In genomic region chr12:4174417-4174816, GRCh38 we compare ENCODE assay signal across 22 cellular contexts.
"Had no signal": no experiment of that assay in that cellular context is flagged by ENCODE, and none has a peak within 500 bp of the region (broad histone marks: within the 10 kb centered on the region; RNA-seq: fewer than 3 reads in every experiment).

No MANE protein-coding gene starts in this region.

- FAIRE-seq: frontal cortex had no signal

- H3K4me3 Mint-ChIP-seq: activated naive CD4-positive, alpha-beta T cell treated with anti-CD3 and anti-CD28 coated beads for 36 hours; dendritic cell treated with granulocyte-macrophage colony-stimulating factor and Interleukin-4, amounts not matched to agents 40 ng/mL and 50 ng/mL, for 4 days; effector memory CD8-positive, alpha-beta T cell; neural crest cell had no signal

- H3K27ac Mint-ChIP-seq: activated naive CD4-positive, alpha-beta T cell treated with anti-CD3 and anti-CD28 coated beads for 36 hours; dendritic cell treated with granulocyte-macrophage colony-stimulating factor and Interleukin-4, amounts not matched to agents 40 ng/mL and 50 ng/mL, for 4 days; effector memory CD8-positive, alpha-beta T cell had no signal

- H3K4me3 ChIP-seq: ascending aorta, breast epithelium, heart right ventricle, lower lobe of right lung, ovary, sigmoid colon, spleen, stomach, thoracic aorta, upper lobe of right lung had no signal

- ATAC-seq: effector memory CD8-positive, alpha-beta T cell; heart right ventricle; left colon; lower lobe of right lung; upper lobe of right lung had no signal

- DNase-seq: activated CD4-positive, alpha-beta T cell treated with anti-CD3 and anti-CD28 coated beads for 4 hours; activated CD8-positive, alpha-beta memory T cell treated with anti-CD3 and anti-CD28 coated beads for 24 hours; activated naive CD4-positive, alpha-beta T cell treated with anti-CD3 and anti-CD28 coated beads for 36 hours; activated T-cell treated with anti-CD3 and anti-CD28 coated beads for 4 hours; cerebellar nuclear complex; effector memory CD8-positive, alpha-beta T cell; heart right ventricle; left colon; lower lobe of right lung; midbrain; ovary; sigmoid colon; spleen; stomach; upper lobe of right lung had no signal

- H3K4me1 Mint-ChIP-seq: neural crest cell had no signal

- H3K27ac ChIP-seq: ascending aorta, breast epithelium, epithelial cell of prostate, heart right ventricle, lower lobe of right lung, ovary, sigmoid colon, stomach, thoracic aorta, upper lobe of right lung had no signal

- H3K9me3 Mint-ChIP-seq: dendritic cell treated with granulocyte-macrophage colony-stimulating factor and Interleukin-4, amounts not matched to agents 40 ng/mL and 50 ng/mL, for 4 days; effector memory CD8-positive, alpha-beta T cell had no signal
